ENCODE assay signal across 1 cellular context in genomic region chr10:50200008-50200407, GRCh38. TPM values are rescaled to one million over a fixed set of nuclear protein-coding genes. Genes with fewer than 3 reads are reported as not detected.
"Had no signal": no experiment of that assay in that cellular context is flagged by ENCODE, and none has a peak within 500 bp of the region (broad histone marks: within the 10 kb centered on the region; RNA-seq: fewer than 3 reads in every experiment).

No MANE protein-coding gene starts in this region.

RNA-seq across cellular contexts. Expression of gene ASAH2, which starts 51.3 kb away (rescaled TPM):
- total RNA-seq: OCI-LY7 had no signal
